Comparison of ENCODE assay signal across 24 cellular contexts in genomic region chr19:18393836-18394235, GRCh38. TPM values are rescaled to one million over a fixed set of nuclear protein-coding genes. Genes with fewer than 3 reads are reported as not detected.
DNase-seq lines count a peak whose midpoint lies in the region; ATAC-seq and TF ChIP-seq lines count a peak whose summit lies in the region.
"Had no signal": no experiment of that assay in that cellular context is flagged by ENCODE, and none has a peak within 500 bp of the region (broad histone marks: within the 10 kb centered on the region; RNA-seq: fewer than 3 reads in every experiment).

No MANE protein-coding gene starts in this region.

- intact Hi-C loops in heart right ventricle (cut with DNase I) = loop anchor here in 2 of 10 donors (10.0 kb wide), 2 partner anchors 129 to 189 kb away; partner anchors contain the start of gene RAB3A (in 1 of the 2)

- peak overlapping the region in 6 of 11 experiments; percentile 1 to 99 (median 90); a peak in 10 of 22 replicates for H3K4me2 ChIP-seq in BLaER1 treated with 17β-estradiol and CSF1 and Interleukin-3, amounts not matched to agents 10 nM and 100 nM
- H3K4me2 ChIP-seq in neural progenitor cell = no peak overlapping the region

- peak overlapping the region in 3 of 10 experiments; percentile 76 to 97 (median 81); a peak in 6 of 20 replicates for H3K4me3 ChIP-seq in BLaER1 treated with 17β-estradiol and CSF1 and Interleukin-3, amounts not matched to agents 10 nM and 100 nM
- H3K4me3 ChIP-seq in heart right ventricle = peak overlapping the region in 3 of 10 donors; percentile 17 to 65 (median 18)
- no peak overlapping the region for H3K4me3 ChIP-seq in neural progenitor cell
- H3K4me3 ChIP-seq in endodermal cell (ENCODE audit: low read length) = no peak overlapping the region
- H3K4me3 ChIP-seq: prostate gland had no signal

- H3K9me3 Mint-ChIP-seq in neural progenitor cell = no peaks in the 10 kb centered on the region
- H3K9me3 Mint-ChIP-seq in endodermal cell = no peaks in the 10 kb centered on the region
- H3K9me3 Mint-ChIP-seq: CD8-positive, alpha-beta T cell; natural killer cell; stimulated activated effector memory CD8-positive, alpha-beta T cell treated with anti-CD3 and anti-CD28 coated beads, Interleukin-12 subunit alpha, Interleukin-12 subunit beta, amount 100 ng/mL, for 72 hours had no signal

- H2AFZ ChIP-seq in neural progenitor cell (replicated peaks) = no peak overlapping the region

- in situ Hi-C loops in G401 (cut with HindIII; ENCODE audit: low sequenced_read_pairs) = no loop called here

- H4K20me1 ChIP-seq in BLaER1 treated with 17β-estradiol and CSF1 and Interleukin-3, amounts not matched to agents 10 nM and 100 nM = peaks cover 0 to 65% (median 0%) of the 10 kb centered on the region in 11 experiments; a peak in 5 of 22 replicates
- H4K20me1 ChIP-seq in neural progenitor cell (ENCODE audit: low read depth) = no peaks in the 10 kb centered on the region

- peak overlapping the region in 4 of 11 experiments; percentile 56 to 85 (median 83); a peak in 8 of 22 replicates for H3K27ac ChIP-seq in BLaER1 treated with 17β-estradiol and CSF1 and Interleukin-3, amounts not matched to agents 10 nM and 100 nM
- peak overlapping the region in 4 of 10 donors; percentile 16 to 88 (median 25) for H3K27ac ChIP-seq in heart right ventricle
- no peak overlapping the region for H3K27ac ChIP-seq in neural progenitor cell
- no peak overlapping the region for H3K27ac ChIP-seq in endodermal cell (ENCODE audit: low read depth, low read length)
- H3K27ac ChIP-seq: prostate gland had no signal

- H3K4me3 Mint-ChIP-seq in neural progenitor cell (no peak overlapping the region), endodermal cell (no peak overlapping the region)
- H3K4me3 Mint-ChIP-seq: CD8-positive, alpha-beta T cell; natural killer cell; stimulated activated effector memory CD8-positive, alpha-beta T cell treated with anti-CD3 and anti-CD28 coated beads, Interleukin-12 subunit alpha, Interleukin-12 subunit beta, amount 100 ng/mL, for 72 hours had no signal

- H3K4me1 Mint-ChIP-seq in neural progenitor cell = peaks cover 10% of the 10 kb centered on the region
- H3K4me1 Mint-ChIP-seq in endodermal cell = no peaks in the 10 kb centered on the region

- no peak for TF ChIP-seq CTCF in heart right ventricle (IDR thresholded peaks at IDR 0.05)
- TF ChIP-seq CTCF in neural progenitor cell (IDR thresholded peaks at IDR 0.05) = no peak
- no peak for TF ChIP-seq CTCF in endodermal cell (conservative IDR thresholded peaks at IDR 0.05)
- no peak for TF ChIP-seq CTCF in GM10248 (IDR thresholded peaks at IDR 0.05; ENCODE audit: control extremely low read depth, extremely low read depth, low read depth, missing control alignments)

- no peaks in the 10 kb centered on the region for H3K9me3 ChIP-seq in BLaER1 treated with 17β-estradiol and CSF1 and Interleukin-3, amounts not matched to agents 10 nM and 100 nM (replicated peaks in 1 of 11)
- peaks cover 0 to 4% (median 0%) of the 10 kb centered on the region in 11 donors for H3K9me3 ChIP-seq in heart right ventricle
- H3K9me3 ChIP-seq in neural progenitor cell (ENCODE audit: low read depth) = no peaks in the 10 kb centered on the region
- no peaks in the 10 kb centered on the region for H3K9me3 ChIP-seq in endodermal cell (ENCODE audit: control insufficient read depth, low read length)
- H3K9me3 ChIP-seq: prostate gland had no signal

- peaks cover 0 to 79% (median 0%) of the 10 kb centered on the region in 11 experiments; a peak in 6 of 22 replicates for H3K36me3 ChIP-seq in BLaER1 treated with 17β-estradiol and CSF1 and Interleukin-3, amounts not matched to agents 10 nM and 100 nM
- H3K36me3 ChIP-seq in heart right ventricle (peaks cover 0 to 36% (median 0%) of the 10 kb centered on the region in 9 donors), neural progenitor cell (no peaks in the 10 kb centered on the region), endodermal cell (ENCODE audit: control insufficient read depth, insufficient read depth, low read length) (no peaks in the 10 kb centered on the region)
- H3K36me3 ChIP-seq: prostate gland had no signal

- peaks cover 16 to 100% (median 43%) of the 10 kb centered on the region in 10 experiments; a peak in 19 of 20 replicates for H3K4me1 ChIP-seq in BLaER1 treated with 17β-estradiol and CSF1 and Interleukin-3, amounts not matched to agents 10 nM and 100 nM
- H3K4me1 ChIP-seq in heart right ventricle = peaks cover 0 to 37% (median under 1%) of the 10 kb centered on the region in 9 donors
- H3K4me1 ChIP-seq in neural progenitor cell = peaks cover 6% of the 10 kb centered on the region
- no peaks in the 10 kb centered on the region for H3K4me1 ChIP-seq in endodermal cell (ENCODE audit: control insufficient read depth, insufficient read depth, low read length)
- H3K4me1 ChIP-seq: prostate gland had no signal

- H3K36me3 Mint-ChIP-seq in neural progenitor cell (no peaks in the 10 kb centered on the region), endodermal cell (ENCODE audit: low read depth) (no peaks in the 10 kb centered on the region)
- H3K36me3 Mint-ChIP-seq: CD8-positive, alpha-beta T cell; natural killer cell; stimulated activated effector memory CD8-positive, alpha-beta T cell treated with anti-CD3 and anti-CD28 coated beads, Interleukin-12 subunit alpha, Interleukin-12 subunit beta, amount 100 ng/mL, for 72 hours had no signal

- peaks cover 21% of the 10 kb centered on the region for H3K27me3 Mint-ChIP-seq in neural progenitor cell (ENCODE audit: insufficient read depth, low read depth)
- H3K27me3 Mint-ChIP-seq in endodermal cell (ENCODE audit: insufficient read depth) = peaks cover 29% of the 10 kb centered on the region

- peaks cover 8% of the 10 kb centered on the region for H3F3A ChIP-seq in neural progenitor cell (ENCODE audit: low read depth)

- H3K9ac ChIP-seq in BLaER1 treated with 17β-estradiol and CSF1 and Interleukin-3, amounts not matched to agents 10 nM and 100 nM = peak overlapping the region in 4 of 11 experiments; percentile 27 to 86 (median 80); a peak in 8 of 22 replicates
- H3K9ac ChIP-seq in neural progenitor cell (no peak overlapping the region), endodermal cell (ENCODE audit: extremely low read depth, low read length, poor library complexity, severe bottlenecking) (no peak overlapping the region)

- DNase-seq in NOMO-1 treated with dmso at 0.1 percent for 144 hours (lab: John Stamatoyannopoulos, UW; ENCODE audit: unreplicated experiment) (peak; percentile 11), heart right ventricle (no peak), neural progenitor cell (ENCODE audit: low spot score) (no peak), endodermal cell (no peak), GM10248 (ENCODE audit: extremely low spot score) (no peak), G401 (ENCODE audit: low spot score) (no peak)
- DNase-seq: activated CD4-positive, CD25-positive, alpha-beta regulatory T cell treated with anti-CD3 and anti-CD28 coated beads, Interleukin-2, amount 50 U/mL, for 72 hours; amniotic stem cell; CD8-positive, alpha-beta T cell; central memory CD4-positive, alpha-beta T cell; DMS79 treated with DMSO at 0.1 percent for 48 hours; natural killer cell; NCI-H1092; NCI-H2081; NCI-H510A treated with DMSO at 0.1 percent for 48 hours; OCI-M1; stimulated activated CD4-positive, alpha-beta T cell treated with anti-CD3 and anti-CD28 coated beads, Interleukin-12 subunit alpha, Interleukin-12 subunit beta, amount 100 ng/mL, for 4 hours; trophoblast cell had no signal

- POLR2A ChIA-PET in GM10248 (lab: Yijun Ruan, JAX) = interaction anchor here (1.0 kb wide), 1 partner anchor 112 kb away, joined by 4 read pairs; the partner anchor contains the start of gene JUND

- peaks cover 0 to 40% (median 11%) of the 10 kb centered on the region in 11 experiments; a peak in 15 of 22 replicates for H3K27me3 ChIP-seq in BLaER1 treated with 17β-estradiol and CSF1 and Interleukin-3, amounts not matched to agents 10 nM and 100 nM
- H3K27me3 ChIP-seq in heart right ventricle (peaks cover 0 to 15% (median 11%) of the 10 kb centered on the region in 7 donors), neural progenitor cell (peaks cover 16% of the 10 kb centered on the region), endodermal cell (ENCODE audit: control insufficient read depth, insufficient read depth, low read length, poor library complexity, severe bottlenecking) (peaks cover 4% of the 10 kb centered on the region)

- ATAC-seq in heart right ventricle (peak in 6 of 8 donors; percentile 3 to 40 (median 25)), GM18502 (IDR thresholded peaks at IDR 0.05; ENCODE audit: poor library complexity, unreplicated experiment) (no peak)
- ATAC-seq: CD8-positive, alpha-beta T cell; natural killer cell; stimulated activated effector memory CD8-positive, alpha-beta T cell treated with anti-CD3 and anti-CD28 coated beads, Interleukin-12 subunit alpha, Interleukin-12 subunit beta, amount 100 ng/mL, for 72 hours had no signal

- CTCF ChIA-PET in GM10248 (lab: Yijun Ruan, JAX) = interaction anchor here (1.2 to 23.3 kb wide), 5 partner anchors 8 to 114 kb away, joined by 3 to 380 read pairs (median 6); partner anchors contain the start of genes LRRC25 and SSBP4

- H3K27ac Mint-ChIP-seq in neural progenitor cell (peak overlapping the region; percentile 68), endodermal cell (no peak overlapping the region)
- H3K27ac Mint-ChIP-seq: CD8-positive, alpha-beta T cell; stimulated activated effector memory CD8-positive, alpha-beta T cell treated with anti-CD3 and anti-CD28 coated beads, Interleukin-12 subunit alpha, Interleukin-12 subunit beta, amount 100 ng/mL, for 72 hours had no signal

- WGBS in heart right ventricle, 2 donors = 57 to 64% methylated on average over 7 of the region's 7 CpGs
- 92 to 93% methylated on average over 7 of the region's 7 CpGs for WGBS in endodermal cell (ENCODE audit: insufficient coverage in 1 of 2, insufficient read length in 1 of 2), 2 experiments

- no peaks in the 10 kb centered on the region for H3K79me2 ChIP-seq in neural progenitor cell (ENCODE audit: low read depth)

RNA-seq across cellular contexts. Expression of gene LRRC25, which starts 3.6 kb away (rescaled TPM):
- 10 to 100 TPM in 1 of 10 donors, 1 to 10 TPM in 7, under 1 TPM in 2; 0.57 to 13.3 (median 1.8) TPM for total RNA-seq in heart right ventricle
- polyA plus RNA-seq in heart right ventricle = 1 to 10 TPM; 1.1 to 2.2 TPM
- 0.03 TPM in 1 of 2 replicates, not detected in the other for total RNA-seq in neural progenitor cell (ENCODE audit: low replicate concordance)
- not detected for total RNA-seq in endodermal cell
- 0.21 TPM for polyA plus RNA-seq in endodermal cell (2013, experiment 1 of 2)
- 0.21 TPM for polyA plus RNA-seq in endodermal cell (2013, experiment 2 of 2)
- not detected in 2 replicates for total RNA-seq in G401 (2014; rRNA removed; shearing (Covaris generic))
- total RNA-seq: A673, SK-MEL-5 had no signal

RNA-seq across cellular contexts. Expression of gene GDF15, which starts 7.9 kb away (rescaled TPM):
- 1 to 10 TPM in 4 of 10 donors, under 1 TPM in 6; 0.44 to 2.5 (median 0.79) TPM for total RNA-seq in heart right ventricle
- under 1 TPM; 0.44 to 0.62 TPM for polyA plus RNA-seq in heart right ventricle
- total RNA-seq in neural progenitor cell (ENCODE audit: low replicate concordance) = 0.19 and 2.5 TPM in 2 replicates
- total RNA-seq in endodermal cell = 1 to 10 TPM in 1 of 2 donors, under 1 TPM in 1; 0.90 to 2.2 TPM
- polyA plus RNA-seq in endodermal cell (2013, experiment 1 of 2) = 15.5 TPM
- polyA plus RNA-seq in endodermal cell (2013, experiment 2 of 2) = 18.2 TPM
- 143 and 217 TPM in 2 replicates for total RNA-seq in G401 (2014; rRNA removed; shearing (Covaris generic))
- total RNA-seq: CD8-positive, alpha-beta T cell had no signal

RNA-seq across cellular contexts. Expression of gene SSBP4, which starts 25.4 kb away (rescaled TPM):
- total RNA-seq in heart right ventricle (10 to 100 TPM; 17.6 to 47.1 (median 27.3) TPM), neural progenitor cell (ENCODE audit: low replicate concordance) (21.1 and 50.5 TPM in 2 replicates), endodermal cell (10 to 100 TPM; 35.9 to 43.5 TPM)
- 10 to 100 TPM; 41.3 to 51.6 TPM for polyA plus RNA-seq in heart right ventricle
- polyA plus RNA-seq in endodermal cell (2013, experiment 1 of 2) = 154 TPM
- 157 TPM for polyA plus RNA-seq in endodermal cell (2013, experiment 2 of 2)
- total RNA-seq in G401 (2014; rRNA removed; shearing (Covaris generic)) = 272 and 351 TPM in 2 replicates

RNA-seq across cellular contexts. Expression of gene ISYNA1, which starts 44.1 kb away (rescaled TPM):
- total RNA-seq in heart right ventricle (10 to 100 TPM; 12.6 to 40.7 (median 18.0) TPM), neural progenitor cell (ENCODE audit: low replicate concordance) (81.7 and 203 TPM in 2 replicates), endodermal cell (100 to 1,000 TPM; 156 to 212 TPM)
- polyA plus RNA-seq in heart right ventricle = 100 to 1,000 TPM in 1 of 2 donors, 10 to 100 TPM in 1; 21.4 to 137 TPM
- 502 TPM for polyA plus RNA-seq in endodermal cell (2013, experiment 1 of 2)
- polyA plus RNA-seq in endodermal cell (2013, experiment 2 of 2) = 458 TPM
- 251 and 359 TPM in 2 replicates for total RNA-seq in G401 (2014; rRNA removed; shearing (Covaris generic))

RNA-seq across cellular contexts. Expression of gene PGPEP1, which starts 53.4 kb away (rescaled TPM):
- total RNA-seq in heart right ventricle = 10 to 100 TPM; 36.0 to 61.3 (median 46.8) TPM
- polyA plus RNA-seq in heart right ventricle = 10 to 100 TPM; 10.0 to 27.2 TPM
- 2.1 and 5.7 TPM in 2 replicates for total RNA-seq in neural progenitor cell (ENCODE audit: low replicate concordance)
- total RNA-seq in endodermal cell = 1 to 10 TPM; 7.7 to 9.0 TPM
- polyA plus RNA-seq in endodermal cell (2013, experiment 1 of 2) = 56.3 TPM
- polyA plus RNA-seq in endodermal cell (2013, experiment 2 of 2) = 66.8 TPM
- 6.5 and 14.1 TPM in 2 replicates for total RNA-seq in G401 (2014; rRNA removed; shearing (Covaris generic))

Comparison
In these comparisons a context has a peak if more than half of its experiments do, and no peak if none do; other contexts are left out.
1. RNA of gene GDF15, which starts 7.9 kb away (total RNA-seq): 143 to 217 TPM in G401; 0.90 to 2.2 TPM in endodermal cell, 0.44 to 2.5 TPM in heart right ventricle and 0.19 to 2.5 TPM in neural progenitor cell; every median in the first group is over 10 times any median in the second.